ENCODE assay signal across 27 cellular contexts in genomic region chr3:11445883-11446282, GRCh38.
A peak's percentile ranks its signal among the peaks of the same experiment; 100 is the strongest.
DNase-seq lines count a peak whose midpoint lies in the region; ATAC-seq and TF ChIP-seq lines count a peak whose summit lies in the region.
"Had no signal": no experiment of that assay in that cellular context is flagged by ENCODE, and none has a peak within 500 bp of the region (broad histone marks: within the 10 kb centered on the region; RNA-seq: fewer than 3 reads in every experiment).

No MANE protein-coding gene starts in this region.

- H3K27me3 Mint-ChIP-seq in nephron (ENCODE audit: low read depth), result no peaks in the 10 kb centered on the region
- no peaks in the 10 kb centered on the region for H3K27me3 Mint-ChIP-seq in activated CD8-positive, alpha-beta T cell treated with anti-CD3 and anti-CD28 coated beads, Interleukin-2, amount 10 ng/mL, durations not matched to agents 7 days and 5 days (ENCODE audit: low read depth)
- H3K27me3 Mint-ChIP-seq: activated CD4-positive, alpha-beta T cell treated with anti-CD3 and anti-CD28 coated beads for 36 hours; dendritic cell treated with granulocyte-macrophage colony-stimulating factor and Interleukin-4, amounts not matched to agents 40 ng/mL and 50 ng/mL, for 4 days; T-helper 17 cell had no signal

- H3K36me3 Mint-ChIP-seq in nephron (ENCODE audit: low read depth), result peaks cover 9% of the 10 kb centered on the region
- H3K36me3 Mint-ChIP-seq in activated CD8-positive, alpha-beta T cell treated with anti-CD3 and anti-CD28 coated beads, Interleukin-2, amount 10 ng/mL, durations not matched to agents 7 days and 5 days (ENCODE audit: low read depth), result peaks cover 12% of the 10 kb centered on the region

- peaks cover 19% of the 10 kb centered on the region for H3K4me1 ChIP-seq in adipocyte (ENCODE audit: control insufficient read depth, insufficient read depth, low read length)
- H3K4me1 ChIP-seq: adrenal gland, BLaER1, foreskin keratinocyte had no signal

- no peaks in the 10 kb centered on the region for H3K27me3 ChIP-seq in adipocyte (replicated peaks; ENCODE audit: control insufficient read depth, insufficient read depth, low read length)
- H3K27me3 ChIP-seq: adrenal gland, BLaER1, cardiac muscle cell, foreskin keratinocyte had no signal

- no peaks in the 10 kb centered on the region for H3K9me3 Mint-ChIP-seq in nephron
- H3K9me3 Mint-ChIP-seq in activated CD8-positive, alpha-beta T cell treated with anti-CD3 and anti-CD28 coated beads, Interleukin-2, amount 10 ng/mL, durations not matched to agents 7 days and 5 days (ENCODE audit: insufficient read depth), result no peaks in the 10 kb centered on the region
- H3K9me3 Mint-ChIP-seq: activated T-cell treated with anti-CD3 and anti-CD28 coated beads, Interleukin-2, amount 50 U/mL, for 4 hours; dendritic cell treated with granulocyte-macrophage colony-stimulating factor and Interleukin-4, amounts not matched to agents 40 ng/mL and 50 ng/mL, for 4 days had no signal

- CTCF ChIA-PET in activated CD8-positive, alpha-beta T cell treated with anti-CD3 and anti-CD28 coated beads, Interleukin-2, amount 10 ng/mL, durations not matched to agents 7 days and 5 days (lab: Charles Lee), result no interaction called here

- ATAC-seq in HG02763 (IDR thresholded peaks at IDR 0.05; ENCODE audit: unreplicated experiment), result no peak
- ATAC-seq in activated CD8-positive, alpha-beta T cell treated with anti-CD3 and anti-CD28 coated beads, Interleukin-2, amount 10 ng/mL, durations not matched to agents 7 days and 5 days, result no peak
- ATAC-seq: activated CD4-positive, alpha-beta T cell treated with anti-CD3 and anti-CD28 coated beads for 36 hours; activated T-cell treated with anti-CD3 and anti-CD28 coated beads, Interleukin-2, amount 50 U/mL, for 4 hours; foreskin keratinocyte; T-helper 17 cell had no signal

- H3K27ac Mint-ChIP-seq in nephron, result peak overlapping the region in 2 of 3 experiments; percentile 78 to 95
- H3K27ac Mint-ChIP-seq in activated CD8-positive, alpha-beta T cell treated with anti-CD3 and anti-CD28 coated beads, Interleukin-2, amount 10 ng/mL, durations not matched to agents 7 days and 5 days, result no peak overlapping the region
- H3K27ac Mint-ChIP-seq: activated CD4-positive, alpha-beta T cell treated with anti-CD3 and anti-CD28 coated beads for 36 hours; dendritic cell treated with granulocyte-macrophage colony-stimulating factor and Interleukin-4, amounts not matched to agents 40 ng/mL and 50 ng/mL, for 4 days; T-helper 17 cell had no signal

- in situ Hi-C loops in GM13977 (cut with MboI; ENCODE audit: low pct_unique_long_range_greater_than_20kb, low sequenced_read_pairs, unreplicated experiment), result no loop called here

- H3K4me3 Mint-ChIP-seq in nephron, result no peak overlapping the region
- H3K4me3 Mint-ChIP-seq in activated CD8-positive, alpha-beta T cell treated with anti-CD3 and anti-CD28 coated beads, Interleukin-2, amount 10 ng/mL, durations not matched to agents 7 days and 5 days, result no peak overlapping the region
- H3K4me3 Mint-ChIP-seq: activated CD4-positive, alpha-beta T cell treated with anti-CD3 and anti-CD28 coated beads for 36 hours; activated T-cell treated with anti-CD3 and anti-CD28 coated beads, Interleukin-2, amount 50 U/mL, for 4 hours; dendritic cell treated with granulocyte-macrophage colony-stimulating factor and Interleukin-4, amounts not matched to agents 40 ng/mL and 50 ng/mL, for 4 days; neural crest cell; T-helper 17 cell had no signal

- no peaks in the 10 kb centered on the region for H3K36me3 ChIP-seq in adipocyte (ENCODE audit: control insufficient read depth, insufficient read depth, low read length, severe bottlenecking)
- H3K36me3 ChIP-seq: adrenal gland, cardiac muscle cell had no signal

- H3K4me1 Mint-ChIP-seq in nephron, result peaks cover 62% of the 10 kb centered on the region
- H3K4me1 Mint-ChIP-seq in activated CD8-positive, alpha-beta T cell treated with anti-CD3 and anti-CD28 coated beads, Interleukin-2, amount 10 ng/mL, durations not matched to agents 7 days and 5 days (ENCODE audit: low read depth), result no peaks in the 10 kb centered on the region
- H3K4me1 Mint-ChIP-seq: activated CD4-positive, alpha-beta T cell treated with anti-CD3 and anti-CD28 coated beads for 36 hours had no signal

- POLR2A ChIA-PET in activated CD8-positive, alpha-beta T cell treated with anti-CD3 and anti-CD28 coated beads, Interleukin-2, amount 10 ng/mL, durations not matched to agents 7 days and 5 days (lab: Charles Lee), result no interaction called here

- H3K9ac ChIP-seq in adipocyte (ENCODE audit: low read length), result no peak overlapping the region
- H3K9ac ChIP-seq: BLaER1 had no signal

- TF ChIP-seq CTCF in nephron (IDR thresholded peaks at IDR 0.05; ENCODE audit: unreplicated experiment in 3 of 3), result no peak
- no peak for TF ChIP-seq CTCF in GM13977 (IDR thresholded peaks at IDR 0.05; ENCODE audit: extremely low read depth, insufficient read depth, missing control alignments)

- DNase-seq in AG20443 (ENCODE audit: low spot score), result peak; percentile 22
- DNase-seq in adipocyte (ENCODE audit: low read depth), result peak; percentile 40
- peak; percentile 36 for DNase-seq in fibroblast of peridontal ligament (ENCODE audit: extremely low read depth)
- DNase-seq in GM13977 (ENCODE audit: low spot score), result no peak
- no peak for DNase-seq in activated CD8-positive, alpha-beta T cell treated with anti-CD3 and anti-CD28 coated beads, Interleukin-2, amount 10 ng/mL, durations not matched to agents 7 days and 5 days
- no peak for DNase-seq in NK-92 (lab: John Stamatoyannopoulos, UW; ENCODE audit: unreplicated experiment)
- DNase-seq: activated CD4-positive, alpha-beta T cell treated with anti-CD3 and anti-CD28 coated beads for 36 hours; activated CD8-positive, alpha-beta memory T cell treated with anti-CD3 and anti-CD28 coated beads for 24 hours; activated T-cell treated with anti-CD3 and anti-CD28 coated beads, Interleukin-2, amount 50 U/mL, for 4 hours; adrenal gland; DND-41; foreskin keratinocyte; NCI-H1092; NCI-H187; NCI-H526; RPMI8226; stimulated activated CD4-positive, alpha-beta T cell treated with anti-CD3 and anti-CD28 coated beads, Interleukin-2, amount 100 ng/mL, for 24 hours; substantia nigra; T-helper 17 cell had no signal

- H3K4me3 ChIP-seq in adipocyte (ENCODE audit: low read length), result no peak overlapping the region
- H3K4me3 ChIP-seq: adrenal gland, BLaER1, cardiac muscle cell, lung, SK-N-MC had no signal

- H3K9me3 ChIP-seq in adipocyte (ENCODE audit: control insufficient read depth, low read length), result no peaks in the 10 kb centered on the region
- H3K9me3 ChIP-seq: adrenal gland, BLaER1 had no signal

Comparison
In these comparisons a context has a peak if more than half of its experiments do, and no peak if none do; other contexts are left out.
1. DNase-seq: peak in AG20443 (single experiment), adipocyte (single experiment) and fibroblast of peridontal ligament (single experiment); none in GM13977 (single experiment), activated CD8-positive, alpha-beta T cell treated with anti-CD3 and anti-CD28 coated beads, Interleukin-2, amount 10 ng/mL, durations not matched to agents 7 days and 5 days (single experiment) and NK-92 (single experiment).